21 cellular contexts compared by ENCODE assay signal in genomic region chr3:67876261-67876660, GRCh38.
"Had no signal": no experiment of that assay in that cellular context is flagged by ENCODE, and none has a peak within 500 bp of the region (broad histone marks: within the 10 kb centered on the region; RNA-seq: fewer than 3 reads in every experiment).

No MANE protein-coding gene starts in this region.

- H3K27me3 Mint-ChIP-seq: activated CD8-positive, alpha-beta T cell treated with anti-CD3 and anti-CD28 coated beads for 36 hours; activated naive CD8-positive, alpha-beta T cell treated with anti-CD3 and anti-CD28 coated beads, Interleukin-2, amount 10 ng/mL, durations not matched to agents 7 days and 5 days; stimulated activated naive CD8-positive, alpha-beta T cell treated with anti-CD3 and anti-CD28 coated beads, Interleukin-15, amount 100 ng/mL, for 72 hours had no signal

- H3K9me3 Mint-ChIP-seq: activated CD8-positive, alpha-beta T cell treated with anti-CD3 and anti-CD28 coated beads for 36 hours; activated T-helper 2 cell treated with anti-CD3 and anti-CD28 coated beads, Interferon-gamma antibody, Interleukin-2, Interleukin-4, amounts not matched to agents 10 μg/mL and 5 μg/mL and 100 μg/mL, durations not matched to agents 14 hours and 24 hours and 36 hours; nephron progenitor cell; stimulated activated naive CD8-positive, alpha-beta T cell treated with anti-CD3 and anti-CD28 coated beads, Interleukin-15, amount 100 ng/mL, for 72 hours had no signal

- ATAC-seq: activated CD8-positive, alpha-beta T cell treated with anti-CD3 and anti-CD28 coated beads for 36 hours; foreskin keratinocyte; left cardiac atrium; stimulated activated naive CD8-positive, alpha-beta T cell treated with anti-CD3 and anti-CD28 coated beads, Interleukin-15, amount 100 ng/mL, for 72 hours had no signal

- H3K27me3 ChIP-seq: foreskin keratinocyte, hepatocyte had no signal

- DNase-seq: activated CD4-positive, alpha-beta T cell treated with anti-CD3 and anti-CD28 coated beads for 48 hours; activated CD4-positive, CD25-positive, alpha-beta regulatory T cell; activated CD8-positive, alpha-beta T cell treated with anti-CD3 and anti-CD28 coated beads for 36 hours; activated naive CD4-positive, alpha-beta T cell treated with Interleukin-2 at 50 U/mL for 16 hours; activated naive CD8-positive, alpha-beta T cell treated with anti-CD3 and anti-CD28 coated beads, Interleukin-2, amount 10 ng/mL, durations not matched to agents 7 days and 5 days; activated T-cell treated with anti-CD3 and anti-CD28 coated beads, Interleukin-2, amount 50 U/mL, for 1 hour; dermis blood vessel endothelial cell; effector memory CD4-positive, alpha-beta T cell; foreskin keratinocyte; left cardiac atrium; midbrain; nephron progenitor cell; nucleus accumbens; stimulated activated CD4-positive, alpha-beta T cell treated with anti-CD3 and anti-CD28 coated beads, Interleukin-12 subunit alpha, Interleukin-12 subunit beta, amount 100 ng/mL, for 4 hours; stimulated activated CD4-positive, alpha-beta T cell treated with anti-CD3 and anti-CD28 coated beads, Interleukin-2, amount 100 ng/mL, for 24 hours; stimulated activated naive CD8-positive, alpha-beta T cell treated with anti-CD3 and anti-CD28 coated beads, Interleukin-15, amount 100 ng/mL, for 72 hours; T1000; trophoblast cell had no signal

- H3K4me3 Mint-ChIP-seq: activated CD8-positive, alpha-beta T cell treated with anti-CD3 and anti-CD28 coated beads for 36 hours; activated naive CD8-positive, alpha-beta T cell treated with anti-CD3 and anti-CD28 coated beads, Interleukin-2, amount 10 ng/mL, durations not matched to agents 7 days and 5 days; nephron progenitor cell; stimulated activated naive CD8-positive, alpha-beta T cell treated with anti-CD3 and anti-CD28 coated beads, Interleukin-15, amount 100 ng/mL, for 72 hours had no signal

- H3K4me1 Mint-ChIP-seq: activated naive CD8-positive, alpha-beta T cell treated with anti-CD3 and anti-CD28 coated beads, Interleukin-2, amount 10 ng/mL, durations not matched to agents 7 days and 5 days; nephron progenitor cell; stimulated activated naive CD8-positive, alpha-beta T cell treated with anti-CD3 and anti-CD28 coated beads, Interleukin-15, amount 100 ng/mL, for 72 hours had no signal

- H3K4me3 ChIP-seq: hepatocyte, lung had no signal

- H3K27ac Mint-ChIP-seq: activated CD8-positive, alpha-beta T cell treated with anti-CD3 and anti-CD28 coated beads for 36 hours; activated naive CD8-positive, alpha-beta T cell treated with anti-CD3 and anti-CD28 coated beads, Interleukin-2, amount 10 ng/mL, durations not matched to agents 7 days and 5 days; activated T-helper 2 cell treated with anti-CD3 and anti-CD28 coated beads, Interferon-gamma antibody, Interleukin-2, Interleukin-4, amounts not matched to agents 10 μg/mL and 5 μg/mL and 100 μg/mL, durations not matched to agents 14 hours and 24 hours and 36 hours; nephron progenitor cell; stimulated activated naive CD8-positive, alpha-beta T cell treated with anti-CD3 and anti-CD28 coated beads, Interleukin-15, amount 100 ng/mL, for 72 hours had no signal

- H3K4me1 ChIP-seq: foreskin keratinocyte had no signal

- H3K27ac ChIP-seq: foreskin keratinocyte, hepatocyte had no signal
